Comparison of ENCODE assay signal across 1 cellular context in genomic region chr22:37126882-37127281, GRCh38.
TF ChIP-seq lines count a peak whose summit lies in the region.

No MANE protein-coding gene starts in this region.

TF ChIP-seq in HepG2, 621 proteins besides CTCF, POLR2A, EP300 and RAD21:
- no peak for TF ChIP-seq SAP130 (CRISPR knock-in tag; IDR thresholded peaks at IDR 0.05; ENCODE audit: low read depth)
- peak; percentile 60 for TF ChIP-seq STAG1 (CRISPR knock-in tag; IDR thresholded peaks at IDR 0.05)
